18 cellular contexts compared by ENCODE assay signal in the genomic region with DNA sequence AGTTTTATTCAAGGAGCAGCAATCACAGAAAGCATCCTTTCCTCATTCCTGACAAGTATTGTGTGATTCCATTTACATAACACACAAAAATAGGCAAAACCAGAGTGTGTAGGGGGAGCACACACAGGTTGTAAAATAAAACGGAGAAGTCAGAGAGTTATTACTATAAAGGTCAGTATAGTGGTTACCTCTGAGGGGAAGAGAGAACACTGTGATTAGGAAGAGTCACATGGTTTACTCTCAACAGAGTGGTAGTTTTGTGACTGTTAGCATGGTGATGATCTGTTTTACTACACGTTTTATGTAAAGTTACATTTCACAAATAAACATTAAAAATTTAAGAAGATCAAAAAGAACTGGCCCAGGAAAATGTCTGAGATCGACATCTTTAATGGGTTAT.
DNase-seq lines count a peak whose midpoint lies in the region; ATAC-seq and TF ChIP-seq lines count a peak whose summit lies in the region.
"Had no signal": no experiment of that assay in that cellular context is flagged by ENCODE, and none has a peak within 500 bp of the region (broad histone marks: within the 10 kb centered on the region; RNA-seq: fewer than 3 reads in every experiment).

No MANE protein-coding gene starts in this region.

- no peaks in the 10 kb centered on the region for H3K27me3 Mint-ChIP-seq in Calu3 (ENCODE audit: unreplicated experiment)
- no peaks in the 10 kb centered on the region for H3K27me3 Mint-ChIP-seq in stimulated activated memory B cell treated with anti-CD40 and anti-IgM and Interleukin-4, amounts not matched to agents 10 μg/mL and 1 μg/mL and 100 μg/mL, for 72 hours
- H3K27me3 Mint-ChIP-seq: CD4-positive, alpha-beta T cell; CD8-positive, alpha-beta memory T cell had no signal

- ATAC-seq in stimulated activated memory B cell treated with anti-CD40 and anti-IgM and Interleukin-4, amounts not matched to agents 10 μg/mL and 1 μg/mL and 100 μg/mL, for 72 hours, result peak; percentile 60
- no peak for ATAC-seq in GM21737 (IDR thresholded peaks at IDR 0.05; ENCODE audit: unreplicated experiment)
- ATAC-seq: GM23338 had no signal

- H3K4me1 Mint-ChIP-seq in Calu3 (ENCODE audit: low read depth, unreplicated experiment), result peaks cover 69% of the 10 kb centered on the region
- peaks cover 34% of the 10 kb centered on the region for H3K4me1 Mint-ChIP-seq in stimulated activated memory B cell treated with anti-CD40 and anti-IgM and Interleukin-4, amounts not matched to agents 10 μg/mL and 1 μg/mL and 100 μg/mL, for 72 hours
- H3K4me1 Mint-ChIP-seq: CD14-positive monocyte had no signal

- H3K27ac Mint-ChIP-seq in Calu3 (ENCODE audit: unreplicated experiment), result peak overlapping the region; percentile 21
- H3K27ac Mint-ChIP-seq in stimulated activated memory B cell treated with anti-CD40 and anti-IgM and Interleukin-4, amounts not matched to agents 10 μg/mL and 1 μg/mL and 100 μg/mL, for 72 hours, result no peak overlapping the region
- H3K27ac Mint-ChIP-seq: CD14-positive monocyte; CD4-positive, alpha-beta T cell; CD8-positive, alpha-beta memory T cell; GM23338; HFFc6 had no signal

- in situ Hi-C loops in SK-MEL-5 (cut with HindIII; ENCODE audit: low pct_unique_long_range_greater_than_20kb, low sequenced_read_pairs), result no loop called here

- no TSS peak for BruUV-seq in Calu3 (replicated peaks; lab: Mats Ljungman, UMichigan)

- no peak overlapping the region for H3K27ac ChIP-seq in caudate nucleus (ENCODE audit: low read depth, low read length)
- H3K27ac ChIP-seq: 22Rv1; BLaER1 treated with 17β-estradiol and CSF1 and Interleukin-3, amounts not matched to agents 10 nM and 100 nM had no signal

- H3K4me3 Mint-ChIP-seq in Calu3 (ENCODE audit: low read depth, unreplicated experiment), result no peak overlapping the region
- no peak overlapping the region for H3K4me3 Mint-ChIP-seq in stimulated activated memory B cell treated with anti-CD40 and anti-IgM and Interleukin-4, amounts not matched to agents 10 μg/mL and 1 μg/mL and 100 μg/mL, for 72 hours
- H3K4me3 Mint-ChIP-seq: CD14-positive monocyte; CD4-positive, alpha-beta T cell; CD8-positive, alpha-beta memory T cell; GM23338; HFFc6 had no signal

- DNase-seq in Calu3 (no peak), SK-MEL-5 (ENCODE audit: low read depth, low spot score) (peak; percentile 16), caudate nucleus (lab: John Stamatoyannopoulos, UW) (no peak)
- DNase-seq in activated CD8-positive, alpha-beta memory T cell treated with anti-CD3 and anti-CD28 coated beads, Interleukin-2, amount 50 U/mL, for 4 hours, result no peak
- DNase-seq: AML-193; BE2C; CD4-positive, alpha-beta T cell; CD8-positive, alpha-beta memory T cell; DMS53; DMS79 treated with DMSO at 0.1 percent for 48 hours; GF-D8; HFFc6 had no signal

- intact Hi-C loops in Calu3 (cut with micrococcal nuclease; ENCODE audit: unreplicated experiment), result no loop called here

- CTCF ChIA-PET in Calu3 (lab: Charles Lee), result no interaction called here

- TF ChIP-seq CTCF in Calu3 (IDR thresholded peaks at IDR 0.05; ENCODE audit: unreplicated experiment), result no peak

- H3K36me3 Mint-ChIP-seq in Calu3 (ENCODE audit: insufficient read depth, unreplicated experiment), result peaks cover 17% of the 10 kb centered on the region
- peaks cover 26% of the 10 kb centered on the region for H3K36me3 Mint-ChIP-seq in stimulated activated memory B cell treated with anti-CD40 and anti-IgM and Interleukin-4, amounts not matched to agents 10 μg/mL and 1 μg/mL and 100 μg/mL, for 72 hours

- no peaks in the 10 kb centered on the region for H3K9me3 Mint-ChIP-seq in Calu3 (ENCODE audit: low read depth, unreplicated experiment)
- peaks cover 4% of the 10 kb centered on the region for H3K9me3 Mint-ChIP-seq in stimulated activated memory B cell treated with anti-CD40 and anti-IgM and Interleukin-4, amounts not matched to agents 10 μg/mL and 1 μg/mL and 100 μg/mL, for 72 hours
- H3K9me3 Mint-ChIP-seq: CD4-positive, alpha-beta T cell; CD8-positive, alpha-beta memory T cell; HFFc6 had no signal
